Comparison of ENCODE assay signal across 8 cellular contexts in the genomic region with DNA sequence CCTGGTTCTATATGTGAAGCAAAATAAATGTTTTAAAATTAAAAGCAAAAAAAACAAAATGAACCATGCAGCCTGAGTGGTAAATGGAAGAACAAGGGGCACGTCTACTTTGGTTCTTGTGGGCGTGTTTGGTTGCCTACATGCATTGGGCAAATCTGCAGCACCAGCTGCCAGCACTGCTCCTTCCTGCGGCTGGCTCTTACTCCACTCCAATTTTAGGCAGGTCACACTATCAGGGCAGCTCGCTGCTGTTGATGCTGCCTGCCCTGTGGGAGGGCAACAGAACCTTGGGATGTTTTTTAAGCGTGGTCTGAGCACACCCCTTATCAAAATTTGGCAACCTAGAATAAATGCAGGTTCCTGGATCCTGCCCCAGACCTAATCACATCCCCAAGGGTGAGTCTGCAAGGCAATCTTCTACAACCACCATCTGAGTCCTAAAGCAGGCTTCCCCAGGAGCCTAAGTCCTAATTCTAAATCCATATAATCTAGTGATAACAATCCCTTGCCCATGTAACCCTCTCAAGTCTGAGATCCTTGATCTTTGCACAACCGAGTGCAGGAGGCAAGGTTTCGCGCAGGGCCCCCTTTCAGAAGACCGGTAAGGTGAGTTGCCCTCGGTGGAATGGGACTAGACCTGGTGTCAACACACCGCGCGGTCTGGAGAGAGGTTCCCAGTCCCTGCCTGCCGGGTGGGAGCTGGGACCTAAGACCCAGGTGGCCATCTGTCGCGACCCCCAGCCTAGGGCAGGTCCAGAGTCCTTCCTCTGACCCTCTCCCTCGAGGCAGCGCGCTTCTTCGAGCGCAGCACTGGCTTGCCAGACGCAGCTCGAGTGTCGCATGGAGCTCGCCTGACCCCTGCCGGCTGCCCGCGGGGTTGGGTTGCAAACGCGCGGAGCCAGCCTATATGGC. TPM values are rescaled to one million over a fixed set of nuclear protein-coding genes. Genes with fewer than 3 reads are reported as not detected.
DNase-seq lines count a peak whose midpoint lies in the region; ATAC-seq and TF ChIP-seq lines count a peak whose summit lies in the region.

No MANE protein-coding gene starts in this region.

- H3K27me3 ChIP-seq in HCT116 (ENCODE audit: insufficient read depth, low read length), result no peaks in the 10 kb centered on the region

- H3K9me3 ChIP-seq in HCT116 (ENCODE audit: control insufficient read depth in 1 of 2, insufficient read depth in 1 of 2, low read depth in 1 of 2, low read length in 2 of 2), result no peaks in the 10 kb centered on the region

- H3K9me2 ChIP-seq in HCT116 (ENCODE audit: insufficient read depth), result no peaks in the 10 kb centered on the region

- no peak overlapping the region for H3K4me3 ChIP-seq in HCT116 (replicated peaks in 1 of 2; ENCODE audit: low read depth in 1 of 2, low read length in 2 of 2)

- peak; percentile 81 to 88 (median 86); a peak in 5 of 6 replicates for TF ChIP-seq CTCF in HCT116 (IDR thresholded peaks at IDR 0.05 in 2 of 3, conservative IDR thresholded peaks at IDR 0.05 in 1 of 3; ENCODE audit: borderline replicate concordance in 1 of 3, insufficient read depth in 1 of 3, low read depth in 2 of 3, low read length in 2 of 3)

- peak; percentile 91 for TF ChIP-seq RAD21 in HCT116 (IDR thresholded peaks at IDR 0.05; ENCODE audit: low read depth)

- intact Hi-C loops in HCT116 (cut with micrococcal nuclease), result loop anchor here (1.0 to 5.0 kb wide), 5 partner anchors 53 to 204 kb away; a partner anchor contains a TSS

- RAD21 ChIA-PET in HCT116 (lab: Charles Lee; ENCODE audit: low non-redundant PET in 1 of 2, low total read pairs in 2 of 2, uncharacterized antibody in 2 of 2, unreplicated experiment in 2 of 2), result interaction anchor here (0.6 to 1.7 kb wide), 3 partner anchors 81 to 142 kb away, joined by 3 to 7 read pairs (median 4); a partner anchor contains a TSS

- DNase-seq in EL (peak; percentile 64), HCT116 (ENCODE audit: low read depth, low spot score) (peak; percentile 32), NCI-H460 (ENCODE audit: extremely low read depth, low read depth) (peak; percentile 62), dermis microvascular lymphatic vessel endothelial cell (ENCODE audit: low read depth in 2 of 2) (peak; percentile 22 to 66), medulla oblongata (ENCODE audit: extremely low spot score) (peak; percentile 75)
- DNase-seq in activated CD4-positive, alpha-beta T cell treated with anti-CD3 and anti-CD28 coated beads, Interleukin-2, amount 50 U/mL, for 4 hours, result peak; percentile 75 to 81
- peak; percentile 70 for DNase-seq in stimulated activated CD8-positive, alpha-beta memory T cell treated with anti-CD3 and anti-CD28 coated beads, Interleukin-15, amount 100 ng/mL, for 1 hour (ENCODE audit: low read depth)

- H2AFZ ChIP-seq in HCT116 (ENCODE audit: low read depth, low read length, poor library complexity, severe bottlenecking), result no peak overlapping the region

- BruUV-seq in HCT116 (replicated peaks; lab: Mats Ljungman, UMichigan), result no TSS peak

- ATAC-seq in HCT116 (peak; percentile 94), HG02970 (IDR thresholded peaks at IDR 0.05; ENCODE audit: low FRiP score, unreplicated experiment) (no peak)

- no peaks in the 10 kb centered on the region for H4K20me1 ChIP-seq in HCT116 (ENCODE audit: insufficient read depth)

- peaks cover 0 to 8% of the 10 kb centered on the region in 2 experiments; a peak in 2 of 4 replicates for H3K36me3 ChIP-seq in HCT116 (ENCODE audit: control insufficient read depth in 1 of 2, insufficient read depth in 2 of 2, low read length in 2 of 2)

- CTCF ChIA-PET in HCT116 (lab: Charles Lee), result interaction anchor here (1.2 to 4.3 kb wide), 12 partner anchors 9 to 204 kb away, joined by 3 to 37 read pairs (median 6); a partner anchor contains a TSS

- peaks cover 16 to 22% of the 10 kb centered on the region in 2 experiments for H3K4me1 ChIP-seq in HCT116 (ENCODE audit: control insufficient read depth in 1 of 2, insufficient read depth in 2 of 2, low read length in 2 of 2)

- H3K79me2 ChIP-seq in HCT116 (ENCODE audit: insufficient read depth, low read length), result no peaks in the 10 kb centered on the region

- H3K9ac ChIP-seq in HCT116 (ENCODE audit: low read length), result no peak overlapping the region

- TF ChIP-seq POLR2A in HCT116 (IDR thresholded peaks at IDR 0.05; ENCODE audit: borderline replicate concordance, extremely low read depth, insufficient read depth, insufficient read length), result no peak

- peak overlapping the region; percentile 59 for H3K4me2 ChIP-seq in HCT116 (ENCODE audit: low read length)

- POLR2A ChIA-PET in HCT116 (lab: Charles Lee), result interaction anchor here (0.7 to 1.5 kb wide), 3 partner anchors 16 to 562 kb away, joined by 3 to 8 read pairs (median 4); a partner anchor contains a TSS

- H3K27ac ChIP-seq in HCT116 (ENCODE audit: low read depth, low read length), result peak overlapping the region; percentile 55; the same call in 1 of the 2 replicates

TF ChIP-seq in HCT116, 20 proteins besides CTCF, POLR2A, EP300 and RAD21:
- no peak for TF ChIP-seq YY1 (IDR thresholded peaks at IDR 0.05; ENCODE audit: extremely low read depth, insufficient replicate concordance, low read depth, low read length)
- TF ChIP-seq POLR2AphosphoS5 (IDR thresholded peaks at IDR 0.05; ENCODE audit: low read depth, low read length), result peak; percentile 62
TF ChIP-seq in HCT116: peak in this region for 1.

RNA-seq across cellular contexts. Expression of a gene that starts 15.9 kb away (rescaled TPM):
- total RNA-seq in HCT116 (2021; ENCODE audit: unreplicated experiment), result 65.6 TPM
- polyA plus RNA-seq in HCT116 (2012), result 45.5 and 50.0 TPM in 2 replicates
- 19.0 and 27.2 TPM in 2 replicates for total RNA-seq in NCI-H460 (2014; rRNA removed; shearing (Covaris generic))
- 52.5 and 60.9 TPM in 2 replicates for polyA plus RNA-seq in NCI-H460 (2014; cell fraction: nucleus; rRNA removed)
- total RNA-seq in dermis microvascular lymphatic vessel endothelial cell, result 30.3 and 31.4 TPM in 2 replicates

RNA-seq across cellular contexts. Expression of a gene that starts 19.3 kb away (rescaled TPM):
- total RNA-seq in HCT116 (2021; ENCODE audit: unreplicated experiment) (25.0 TPM), dermis microvascular lymphatic vessel endothelial cell (5.5 and 9.4 TPM in 2 replicates)
- 18.0 and 18.8 TPM in 2 replicates for polyA plus RNA-seq in HCT116 (2012)
- total RNA-seq in NCI-H460 (2014; rRNA removed; shearing (Covaris generic)), result 6.2 and 7.2 TPM in 2 replicates
- 10.2 and 17.1 TPM in 2 replicates for polyA plus RNA-seq in NCI-H460 (2014; cell fraction: nucleus; rRNA removed)

RNA-seq across cellular contexts. Expression of a gene that starts 39.0 kb away (rescaled TPM):
- total RNA-seq in HCT116 (2021; ENCODE audit: unreplicated experiment) (84.1 TPM), dermis microvascular lymphatic vessel endothelial cell (23.9 and 26.4 TPM in 2 replicates)
- 66.4 and 98.7 TPM in 2 replicates for polyA plus RNA-seq in HCT116 (2012)
- 66.8 and 80.4 TPM in 2 replicates for total RNA-seq in NCI-H460 (2014; rRNA removed; shearing (Covaris generic))
- polyA plus RNA-seq in NCI-H460 (2014; cell fraction: nucleus; rRNA removed), result 68.2 and 92.8 TPM in 2 replicates

RNA-seq across cellular contexts. Expression of a gene that starts 49.3 kb away (rescaled TPM):
- total RNA-seq in HCT116 (2021; ENCODE audit: unreplicated experiment) (12.7 TPM), dermis microvascular lymphatic vessel endothelial cell (5.9 and 8.9 TPM in 2 replicates)
- 10.2 and 10.8 TPM in 2 replicates for polyA plus RNA-seq in HCT116 (2012)
- 9.3 and 12.4 TPM in 2 replicates for total RNA-seq in NCI-H460 (2014; rRNA removed; shearing (Covaris generic))
- 10.6 and 17.2 TPM in 2 replicates for polyA plus RNA-seq in NCI-H460 (2014; cell fraction: nucleus; rRNA removed)
